8 cellular contexts compared by ENCODE assay signal in genomic region chr2:10688921-10689807, GRCh38. TPM values are rescaled to one million over a fixed set of nuclear protein-coding genes. Genes with fewer than 3 reads are reported as not detected.
DNase-seq lines count a peak whose midpoint lies in the region; ATAC-seq and TF ChIP-seq lines count a peak whose summit lies in the region.

No MANE protein-coding gene starts in this region.

- H3K4me3 ChIP-seq in BJ (ENCODE audit: low read depth, low read length) (peak overlapping the region; percentile 93), brain microvascular endothelial cell (ENCODE audit: low read depth, low read length) (peak overlapping the region; percentile 99), left lung (peak overlapping the region; percentile 96 to 100), tibial artery (peak overlapping the region; percentile 76 to 83)

- peaks cover 11 to 26% of the 10 kb centered on the region in 2 donors for H3K4me1 ChIP-seq in left lung
- H3K4me1 ChIP-seq in tibial artery: peaks cover 0 to 26% (median 14%) of the 10 kb centered on the region in 4 donors

- H3K27ac ChIP-seq in brain microvascular endothelial cell (peak overlapping the region; percentile 89), left lung (peak overlapping the region; percentile 78 to 93), tibial artery (peak overlapping the region; percentile 82 to 84)

- H3K36me3 ChIP-seq in BJ (ENCODE audit: control insufficient read depth, insufficient read depth, low read length): peaks cover 2% of the 10 kb centered on the region; the same call in 1 of the 2 replicates
- H3K36me3 ChIP-seq in brain microvascular endothelial cell (replicated peaks): no peaks in the 10 kb centered on the region
- peaks cover 0 to 10% of the 10 kb centered on the region in 2 donors for H3K36me3 ChIP-seq in left lung
- peaks cover 0 to 2% (median 0%) of the 10 kb centered on the region in 3 donors for H3K36me3 ChIP-seq in tibial artery

- no peaks in the 10 kb centered on the region for H3K27me3 ChIP-seq in BJ (ENCODE audit: control insufficient read depth, insufficient read depth, low read length)
- H3K27me3 ChIP-seq in brain microvascular endothelial cell (replicated peaks): no peaks in the 10 kb centered on the region
- no peaks in the 10 kb centered on the region for H3K27me3 ChIP-seq in left lung
- H3K27me3 ChIP-seq in tibial artery: no peaks in the 10 kb centered on the region

- POLR2A ChIA-PET in BJ (lab: Charles Lee): no interaction called here

- in situ Hi-C loops in brain microvascular endothelial cell (cut with HindIII; ENCODE audit: low pct_ligation_motif_present, low sequenced_read_pairs): no loop called here

- H3K9me3 ChIP-seq in left lung (no peaks in the 10 kb centered on the region), tibial artery (no peaks in the 10 kb centered on the region)

- TF ChIP-seq CTCF in BJ (IDR thresholded peaks at IDR 0.05; ENCODE audit: insufficient read depth, low read depth, low read length) (no peak), brain microvascular endothelial cell (IDR thresholded peaks at IDR 0.05; ENCODE audit: low read depth, low read length, missing control alignments) (no peak), left lung (IDR thresholded peaks at IDR 0.05) (no peak), tibial artery (IDR thresholded peaks at IDR 0.05) (no peak)

- DNase-seq in BJ (ENCODE audit: low read depth): no peak
- no peak for DNase-seq in brain microvascular endothelial cell
- peak in 1 of 2 donors; percentile 81 for DNase-seq in left lung
- peak; percentile 38 to 67 for DNase-seq in tibial artery
- DNase-seq in NCI-H2107 (lab: John Stamatoyannopoulos, UW): no peak
- DNase-seq in NCI-H128 (lab: John Stamatoyannopoulos, UW; ENCODE audit: unreplicated experiment): no peak

- intact Hi-C loops in left lung (cut with DNase I): no loop called here
- intact Hi-C loops in tibial artery (cut with DNase I; ENCODE audit: low total_unique reads): loop anchor here (10.0 kb wide), 1 partner anchor 126 kb away; the partner anchor contains the start of gene PDIA6

- CTCF ChIA-PET in BJ (lab: Yijun Ruan, JAX): interaction anchor here (1.2 to 2.1 kb wide), 2 partner anchors 11 to 19 kb away, joined by 3 to 8 read pairs; no protein-coding TSS in a partner anchor

- ATAC-seq in GM19372 (IDR thresholded peaks at IDR 0.05; ENCODE audit: low read depth, unreplicated experiment) (peak; percentile 18), HG03460 (IDR thresholded peaks at IDR 0.05; ENCODE audit: unreplicated experiment) (peak; percentile 34), left lung (peak; percentile 68)

RNA-seq across cellular contexts. Expression of gene NOL10, which starts 0.6 kb away (rescaled TPM):
- polyA plus RNA-seq in BJ (2011; rRNA removed): 13.6 and 20.3 TPM in 2 replicates
- 19.6 and 20.5 TPM in 2 replicates for polyA minus RNA-seq in BJ (2011; rRNA and poly(A)+ RNA removed)
- 10 to 100 TPM; 16.9 to 23.3 TPM for total RNA-seq in left lung

RNA-seq across cellular contexts. Expression of gene ATP6V1C2, which starts 32.3 kb away (rescaled TPM):
- 0.04 and 0.12 TPM in 2 replicates for polyA plus RNA-seq in BJ (2011; rRNA removed)
- not detected in 2 replicates for polyA minus RNA-seq in BJ (2011; rRNA and poly(A)+ RNA removed)
- under 1 TPM; 0.10 to 0.17 TPM for total RNA-seq in left lung

Comparison
In these comparisons a context has a peak if more than half of its experiments do, and no peak if none do; other contexts are left out.
1. DNase-seq: peak in tibial artery (2 of 2); none in BJ (single experiment), brain microvascular endothelial cell (single experiment), NCI-H2107 (single experiment) and NCI-H128 (single experiment).
2. ATAC-seq: peak in every context shown above with its lines; median percentile 68 in left lung; 34 in HG03460; 18 in GM19372.
3. Peak in every context shown above with its lines, with median percentiles within 50 percentile points of each other: H3K4me3 ChIP-seq and H3K27ac ChIP-seq.